In genomic region chr9:99101812-99102211, GRCh38 we compare ENCODE assay signal across 18 cellular contexts. TPM values are rescaled to one million over a fixed set of nuclear protein-coding genes. Genes with fewer than 3 reads are reported as not detected.
DNase-seq lines count a peak whose midpoint lies in the region; ATAC-seq and TF ChIP-seq lines count a peak whose summit lies in the region.
"Had no signal": no experiment of that assay in that cellular context is flagged by ENCODE, and none has a peak within 500 bp of the region (broad histone marks: within the 10 kb centered on the region; RNA-seq: fewer than 3 reads in every experiment).

No MANE protein-coding gene starts in this region.

- no peak overlapping the region for H3K4me3 Mint-ChIP-seq in natural killer cell
- H3K4me3 Mint-ChIP-seq in natural killer cell treated with Interleukin-12 subunit alpha and Interleukin-12 subunit beta and Interleukin-15 and Interleukin-18, amount 100 ng/mL, for 72 hours: no peak overlapping the region
- H3K4me3 Mint-ChIP-seq in CD4-positive, alpha-beta T cell: no peak overlapping the region
- H3K4me3 Mint-ChIP-seq: CD14-positive monocyte; CD8-positive, alpha-beta T cell; GM23338 had no signal

- peaks cover 25% of the 10 kb centered on the region for H3K4me1 ChIP-seq in foreskin keratinocyte
- H3K4me1 ChIP-seq in stomach smooth muscle (ENCODE audit: control insufficient read depth, insufficient read depth, low read length): peaks cover 10% of the 10 kb centered on the region

- H3K4me3 ChIP-seq in stomach smooth muscle (ENCODE audit: low read length in 2 of 2): no peak overlapping the region
- H3K4me3 ChIP-seq: BLaER1, GM23338 had no signal

- ATAC-seq in natural killer cell (no peak), foreskin keratinocyte (no peak), GM19463 (IDR thresholded peaks at IDR 0.05; ENCODE audit: unreplicated experiment) (no peak)
- no peak for ATAC-seq in natural killer cell treated with Interleukin-12 subunit alpha and Interleukin-12 subunit beta and Interleukin-15 and Interleukin-18, amount 100 ng/mL, for 72 hours
- ATAC-seq in CD4-positive, alpha-beta T cell (ENCODE audit: poor library complexity): no peak
- ATAC-seq: CD8-positive, alpha-beta T cell; GM23338; HepG2 had no signal

- H3K27me3 ChIP-seq in foreskin keratinocyte (no peaks in the 10 kb centered on the region), stomach smooth muscle (ENCODE audit: control insufficient read depth in 1 of 2, insufficient read depth in 2 of 2, low read length in 2 of 2) (no peaks in the 10 kb centered on the region)
- no peaks in the 10 kb centered on the region for H3K27me3 ChIP-seq in CD4-positive, alpha-beta T cell (ENCODE audit: control insufficient read depth, insufficient read depth, low read length)

- no peaks in the 10 kb centered on the region for H3K27me3 Mint-ChIP-seq in natural killer cell (ENCODE audit: low read depth in 2 of 2)
- no peaks in the 10 kb centered on the region for H3K27me3 Mint-ChIP-seq in natural killer cell treated with Interleukin-12 subunit alpha and Interleukin-12 subunit beta and Interleukin-15 and Interleukin-18, amount 100 ng/mL, for 72 hours
- H3K27me3 Mint-ChIP-seq in CD4-positive, alpha-beta T cell: no peaks in the 10 kb centered on the region
- H3K27me3 Mint-ChIP-seq: IgD-negative memory B cell had no signal

- H3K27ac ChIP-seq in foreskin keratinocyte (peak overlapping the region; percentile 68), stomach smooth muscle (ENCODE audit: low read length) (peak overlapping the region; percentile 19)
- no peak overlapping the region for H3K27ac ChIP-seq in CD4-positive, alpha-beta T cell (ENCODE audit: low read depth, low read length)
- H3K27ac ChIP-seq: 22Rv1, BLaER1 had no signal

- TF ChIP-seq CTCF in natural killer cell (IDR thresholded peaks at IDR 0.05) (no peak), foreskin keratinocyte (conservative IDR thresholded peaks at IDR 0.05) (no peak)
- TF ChIP-seq CTCF in CD4-positive, alpha-beta T cell (IDR thresholded peaks at IDR 0.05): no peak

- no peaks in the 10 kb centered on the region for H3K36me3 ChIP-seq in stomach smooth muscle (ENCODE audit: control insufficient read depth in 2 of 2, insufficient read depth in 2 of 2, low read length in 2 of 2)
- H3K36me3 ChIP-seq: BLaER1 had no signal

- CTCF ChIA-PET in CD4-positive, alpha-beta T cell (lab: Charles Lee): interaction anchor here (1.4 kb wide), 2 partner anchors 37 to 39 kb away, joined by 3 to 6 read pairs; no protein-coding TSS in a partner anchor

- POLR2A ChIA-PET in CD4-positive, alpha-beta T cell (lab: Charles Lee): interaction anchor here (0.8 to 6.0 kb wide), 4 partner anchors 10 to 44 kb away, joined by 3 to 52 read pairs (median 12); no protein-coding TSS in a partner anchor

- intact Hi-C loops in natural killer cell (cut with micrococcal nuclease): no loop called here
- intact Hi-C loops in CD4-positive, alpha-beta T cell (cut with DNase I, micrococcal nuclease): loop anchor here (2.0 to 10.0 kb wide), 2 partner anchors 43 to 1117 kb away; partner anchors contain the start of gene ANP32B (in 1 of the 2)

- H3K9me3 Mint-ChIP-seq in natural killer cell: no peaks in the 10 kb centered on the region
- H3K9me3 Mint-ChIP-seq in natural killer cell treated with Interleukin-12 subunit alpha and Interleukin-12 subunit beta and Interleukin-15 and Interleukin-18, amount 100 ng/mL, for 72 hours: peaks cover 10% of the 10 kb centered on the region
- peaks cover 4% of the 10 kb centered on the region for H3K9me3 Mint-ChIP-seq in CD4-positive, alpha-beta T cell
- H3K9me3 Mint-ChIP-seq: GM23338 had no signal

- no peaks in the 10 kb centered on the region for H3K36me3 Mint-ChIP-seq in natural killer cell
- peaks cover 11% of the 10 kb centered on the region for H3K36me3 Mint-ChIP-seq in natural killer cell treated with Interleukin-12 subunit alpha and Interleukin-12 subunit beta and Interleukin-15 and Interleukin-18, amount 100 ng/mL, for 72 hours
- peaks cover 14% of the 10 kb centered on the region for H3K36me3 Mint-ChIP-seq in CD4-positive, alpha-beta T cell (ENCODE audit: low read depth)
- H3K36me3 Mint-ChIP-seq: IgD-negative memory B cell had no signal

- H3K4me1 Mint-ChIP-seq in natural killer cell: peaks cover 80 to 84% of the 10 kb centered on the region in 2 donors
- H3K4me1 Mint-ChIP-seq in natural killer cell treated with Interleukin-12 subunit alpha and Interleukin-12 subunit beta and Interleukin-15 and Interleukin-18, amount 100 ng/mL, for 72 hours (ENCODE audit: low read depth in 2 of 2): peaks cover 56 to 61% of the 10 kb centered on the region in 2 donors
- peaks cover 43% of the 10 kb centered on the region for H3K4me1 Mint-ChIP-seq in CD4-positive, alpha-beta T cell (ENCODE audit: low read depth)

- H3K27ac Mint-ChIP-seq in natural killer cell: peak overlapping the region; percentile 91 to 98
- no peak overlapping the region for H3K27ac Mint-ChIP-seq in natural killer cell treated with Interleukin-12 subunit alpha and Interleukin-12 subunit beta and Interleukin-15 and Interleukin-18, amount 100 ng/mL, for 72 hours
- no peak overlapping the region for H3K27ac Mint-ChIP-seq in CD4-positive, alpha-beta T cell
- H3K27ac Mint-ChIP-seq: GM23338 had no signal

- no peak for DNase-seq in natural killer cell
- DNase-seq in natural killer cell treated with Interleukin-12 subunit alpha and Interleukin-12 subunit beta and Interleukin-15 and Interleukin-18, amount 100 ng/mL, for 72 hours (ENCODE audit: low spot score): no peak
- DNase-seq in foreskin keratinocyte: no peak
- no peak for DNase-seq in activated CD8-positive, alpha-beta memory T cell treated with anti-CD3 and anti-CD28 coated beads, Interleukin-2, amount 50 U/mL, for 4 hours
- DNase-seq in SK-N-DZ (ENCODE audit: low spot score): no peak
- no peak for DNase-seq in CD4-positive, alpha-beta T cell
- DNase-seq: Calu3; CD8-positive, alpha-beta T cell; DMS79 treated with DMSO at 0.1 percent for 48 hours; HCEC 1CT had no signal

- H3K9me3 ChIP-seq in stomach smooth muscle (ENCODE audit: control insufficient read depth in 2 of 2, low read length in 2 of 2): no peaks in the 10 kb centered on the region
- no peaks in the 10 kb centered on the region for H3K9me3 ChIP-seq in CD4-positive, alpha-beta T cell (ENCODE audit: control insufficient read depth, low read length)
- H3K9me3 ChIP-seq: BLaER1 had no signal

- H3K9ac ChIP-seq in stomach smooth muscle (ENCODE audit: low read length in 2 of 2): no peak overlapping the region
- H3K9ac ChIP-seq: BLaER1 had no signal

RNA-seq across cellular contexts. Expression of gene TGFBR1, which starts 3.1 kb away (rescaled TPM):
- total RNA-seq in natural killer cell (100 to 1,000 TPM in 2 of 3 donors, 10 to 100 TPM in 1; 78.0 to 120 (median 113) TPM), foreskin keratinocyte (36.1 and 41.6 TPM in 2 replicates)
- total RNA-seq in natural killer cell treated with Interleukin-12 subunit alpha and Interleukin-12 subunit beta and Interleukin-15 and Interleukin-18, amount 100 ng/mL, for 72 hours: 100 to 1,000 TPM in 1 of 2 donors, 10 to 100 TPM in 1; 62.7 to 105 TPM
- 7.8 and 9.2 TPM in 2 replicates for polyA plus RNA-seq in foreskin keratinocyte
- 24.6 and 24.7 TPM in 2 replicates for polyA plus RNA-seq in SK-N-DZ (2014; cell fraction: cytosol; rRNA removed)
- polyA plus RNA-seq in SK-N-DZ (2014; cell fraction: nucleus; rRNA removed): 13.3 and 15.2 TPM in 2 replicates
- 10 to 100 TPM; 12.9 to 14.6 TPM for total RNA-seq in CD4-positive, alpha-beta T cell

Comparison
In these comparisons a context has a peak if more than half of its experiments do, and no peak if none do; other contexts are left out.
1. H3K27ac Mint-ChIP-seq: peak in natural killer cell (2 of 2); none in natural killer cell treated with Interleukin-12 subunit alpha and Interleukin-12 subunit beta and Interleukin-15 and Interleukin-18, amount 100 ng/mL, for 72 hours (0 of 2) and CD4-positive, alpha-beta T cell (single experiment).